Comparison of ENCODE assay signal across 20 cellular contexts in genomic region chr4:115770046-115770543, GRCh38.
A peak's percentile ranks its signal among the peaks of the same experiment; 100 is the strongest.
DNase-seq lines count a peak whose midpoint lies in the region; ATAC-seq and TF ChIP-seq lines count a peak whose summit lies in the region.
"Had no signal": no experiment of that assay in that cellular context is flagged by ENCODE, and none has a peak within 500 bp of the region (broad histone marks: within the 10 kb centered on the region; RNA-seq: fewer than 3 reads in every experiment).

No MANE protein-coding gene starts in this region.

- no peaks in the 10 kb centered on the region for H3K9me3 ChIP-seq in ascending aorta
- H3K9me3 ChIP-seq: A549, Caco-2, HAP-1 had no signal

- no peaks in the 10 kb centered on the region for H3K36me3 ChIP-seq in ascending aorta
- H3K36me3 ChIP-seq: HAP-1 had no signal

- intact Hi-C loops in ascending aorta (cut with DNase I): no loop called here

- no peaks in the 10 kb centered on the region for H3K27me3 ChIP-seq in ascending aorta

- TF ChIP-seq CTCF in ascending aorta (IDR thresholded peaks at IDR 0.05): no peak

- no peaks in the 10 kb centered on the region for H3K4me1 ChIP-seq in ascending aorta
- H3K4me1 ChIP-seq: A549, Caco-2, HAP-1 had no signal

- H3K4me3 ChIP-seq in ascending aorta: no peak overlapping the region
- H3K4me3 ChIP-seq: A549, GM12878, GM23248, HAP-1 had no signal

- DNase-seq in NCI-H1105 treated with DMSO at 0.1 percent for 48 hours (lab: John Stamatoyannopoulos, UW): peak; percentile 5
- DNase-seq in NCI-H1105 (lab: John Stamatoyannopoulos, UW): no peak
- peak; percentile 12 for DNase-seq in cerebellum (ENCODE audit: low spot score)
- peak; percentile 6 for DNase-seq in pons (ENCODE audit: low spot score)
- no peak for DNase-seq in SKM-1 treated with dmso at 0.1 percent for 144 hours (lab: John Stamatoyannopoulos, UW; ENCODE audit: unreplicated experiment)
- no peak for DNase-seq in DMS 273 (lab: John Stamatoyannopoulos, UW; ENCODE audit: unreplicated experiment)
- no peak for DNase-seq in ascending aorta (ENCODE audit: low spot score in 2 of 2)
- DNase-seq: AML-193; Caco-2; CD4-positive, alpha-beta T cell; DMS153; DMS79 treated with DMSO at 0.1 percent for 48 hours; GM23248 had no signal

- peak; percentile 43 for ATAC-seq in HG03442 (IDR thresholded peaks at IDR 0.05; ENCODE audit: unreplicated experiment)
- ATAC-seq: A549, GM12878 had no signal

- H3K27ac ChIP-seq in ascending aorta: no peak overlapping the region
- H3K27ac ChIP-seq: 22Rv1, A549, C4-2B, GM23248, HL-60 had no signal

Comparison
In these comparisons a context has a peak if more than half of its experiments do, and no peak if none do; other contexts are left out.
1. DNase-seq: peak in NCI-H1105 treated with DMSO at 0.1 percent for 48 hours (single experiment), cerebellum (single experiment) and pons (single experiment); none in NCI-H1105 (single experiment), SKM-1 treated with dmso at 0.1 percent for 144 hours (single experiment), DMS 273 (single experiment) and ascending aorta (0 of 2).